Comparison of ENCODE assay signal across 13 cellular contexts in genomic region chr6:155158044-155158843, GRCh38.
DNase-seq lines count a peak whose midpoint lies in the region; ATAC-seq and TF ChIP-seq lines count a peak whose summit lies in the region.
"Had no signal": no experiment of that assay in that cellular context is flagged by ENCODE, and none has a peak within 500 bp of the region (broad histone marks: within the 10 kb centered on the region; RNA-seq: fewer than 3 reads in every experiment).

No MANE protein-coding gene starts in this region.

- no peak overlapping the region for H3K9ac ChIP-seq in skeletal muscle tissue (ENCODE audit: low read depth in 1 of 3, low read length in 3 of 3)

- H3K9me3 Mint-ChIP-seq in activated T-cell treated with anti-CD3 and anti-CD28 coated beads, Interleukin-2, amount 50 U/mL, for 4 hours: peaks cover 4% of the 10 kb centered on the region
- H3K9me3 Mint-ChIP-seq in chondrocyte (ENCODE audit: low read depth): no peaks in the 10 kb centered on the region

- no peak for TF ChIP-seq CTCF in chondrocyte (IDR thresholded peaks at IDR 0.05)

- no peaks in the 10 kb centered on the region for H3K27me3 ChIP-seq in skeletal muscle tissue (ENCODE audit: control insufficient read depth in 3 of 3, insufficient read depth in 3 of 3, low read length in 3 of 3)
- H3K27me3 ChIP-seq: ovary, uterus had no signal

- H3K36me3 Mint-ChIP-seq in activated T-cell treated with anti-CD3 and anti-CD28 coated beads, Interleukin-2, amount 50 U/mL, for 4 hours (ENCODE audit: insufficient read depth): peaks cover 2% of the 10 kb centered on the region
- no peaks in the 10 kb centered on the region for H3K36me3 Mint-ChIP-seq in chondrocyte (ENCODE audit: low read depth)

- H3K9me3 ChIP-seq in skeletal muscle tissue (ENCODE audit: control insufficient read depth in 3 of 3, low read length in 3 of 3): no peaks in the 10 kb centered on the region
- H3K9me3 ChIP-seq: ovary, uterus had no signal

- H3K36me3 ChIP-seq in skeletal muscle tissue (ENCODE audit: control insufficient read depth in 3 of 3, insufficient read depth in 3 of 3, low read length in 3 of 3): no peaks in the 10 kb centered on the region
- H3K36me3 ChIP-seq: ovary, uterus had no signal

- in situ Hi-C loops in ACHN (cut with HindIII; ENCODE audit: low pct_ligation_motif_present, low pct_unique_long_range_greater_than_20kb, low sequenced_read_pairs): no loop called here

- no peak for DNase-seq in activated T-cell treated with anti-CD3 and anti-CD28 coated beads, Interleukin-2, amount 50 U/mL, for 4 hours
- no peak for DNase-seq in activated T-cell treated with anti-CD3 and anti-CD28 coated beads, Interleukin-2, amount 50 U/mL, for 1 hour
- DNase-seq in chondrocyte (ENCODE audit: low spot score) (no peak), ACHN (no peak), NCI-H1436 (lab: John Stamatoyannopoulos, UW) (no peak), NCI-H146 (lab: John Stamatoyannopoulos, UW) (no peak)
- DNase-seq: cerebellar nuclear complex, NCI-H1105 treated with DMSO at 0.1 percent for 48 hours, ovary, RPMI8226, uterus had no signal

- H3K27ac Mint-ChIP-seq in chondrocyte (ENCODE audit: unreplicated experiment): peak overlapping the region; percentile 92

- ATAC-seq in activated T-cell treated with anti-CD3 and anti-CD28 coated beads, Interleukin-2, amount 50 U/mL, for 4 hours: peak; percentile 23 to 29
- peak; percentile 55 for ATAC-seq in HG03432 (IDR thresholded peaks at IDR 0.05; ENCODE audit: unreplicated experiment)

- H3K4me1 Mint-ChIP-seq in activated T-cell treated with anti-CD3 and anti-CD28 coated beads, Interleukin-2, amount 50 U/mL, for 4 hours (ENCODE audit: low read depth): peaks cover 64% of the 10 kb centered on the region
- peaks cover 53% of the 10 kb centered on the region for H3K4me1 Mint-ChIP-seq in chondrocyte (ENCODE audit: low read depth)

- H3K4me3 Mint-ChIP-seq in activated T-cell treated with anti-CD3 and anti-CD28 coated beads, Interleukin-2, amount 50 U/mL, for 4 hours: peak overlapping the region; percentile 47
- no peak overlapping the region for H3K4me3 Mint-ChIP-seq in chondrocyte (ENCODE audit: unreplicated experiment)

- H3K27ac ChIP-seq in skeletal muscle tissue (ENCODE audit: low read depth, low read length): peak overlapping the region; percentile 85
- H3K27ac ChIP-seq: ovary, uterus had no signal

- H3K27me3 Mint-ChIP-seq in activated T-cell treated with anti-CD3 and anti-CD28 coated beads, Interleukin-2, amount 50 U/mL, for 4 hours (ENCODE audit: low read depth): no peaks in the 10 kb centered on the region
- H3K27me3 Mint-ChIP-seq in chondrocyte (ENCODE audit: low read depth): no peaks in the 10 kb centered on the region

- peaks cover 4 to 8% (median 5%) of the 10 kb centered on the region in 3 donors for H3K4me1 ChIP-seq in skeletal muscle tissue (ENCODE audit: control insufficient read depth in 3 of 3, insufficient read depth in 3 of 3, low read length in 3 of 3)

- H3K4me3 ChIP-seq in skeletal muscle tissue (ENCODE audit: low read length in 3 of 3): no peak overlapping the region
- H3K4me3 ChIP-seq: ovary, uterus had no signal
